Comparison of ENCODE assay signal across 8 cellular contexts in the genomic region with DNA sequence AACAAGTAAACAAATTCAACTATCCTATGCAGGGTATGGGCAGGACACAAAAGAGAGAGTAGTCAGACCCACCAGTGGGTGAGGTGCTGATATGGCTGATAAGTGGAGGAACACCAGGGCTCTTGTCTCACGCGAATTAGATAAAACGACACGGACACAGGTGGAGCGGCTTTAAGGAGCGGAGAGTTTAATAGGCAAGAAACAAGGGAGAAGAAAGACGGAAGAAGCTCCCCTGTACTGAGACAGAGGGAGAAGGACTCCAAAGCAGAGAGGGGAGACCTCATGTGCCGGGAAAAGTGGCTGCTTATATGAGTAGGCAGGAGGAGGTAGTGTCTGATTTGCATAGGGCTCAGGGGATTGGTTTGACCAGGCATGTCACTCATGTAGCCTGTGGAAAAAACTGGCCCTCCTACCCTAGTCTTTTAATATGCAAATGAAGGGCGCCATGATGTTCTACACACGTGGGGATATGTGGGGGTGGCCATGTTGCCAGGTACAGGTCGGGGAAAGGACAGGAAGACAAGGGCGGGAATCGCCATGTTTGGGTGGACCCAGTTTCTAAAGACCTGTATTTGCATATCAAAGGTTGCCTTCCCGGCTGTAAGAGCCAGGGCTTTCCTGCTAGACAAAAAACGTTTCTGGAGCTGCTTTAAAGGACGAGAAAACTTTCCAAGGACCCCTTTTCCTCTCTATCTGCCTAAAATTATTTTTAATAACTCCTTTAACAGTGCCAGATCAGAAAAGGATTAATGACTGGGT. TPM values are rescaled to one million over a fixed set of nuclear protein-coding genes. Genes with fewer than 3 reads are reported as not detected.
DNase-seq lines count a peak whose midpoint lies in the region; ATAC-seq and TF ChIP-seq lines count a peak whose summit lies in the region.

No MANE protein-coding gene starts in this region.

- no peaks in the 10 kb centered on the region for H3K27me3 Mint-ChIP-seq in CD4-positive, alpha-beta T cell
- no peaks in the 10 kb centered on the region for H3K27me3 Mint-ChIP-seq in activated naive CD8-positive, alpha-beta T cell

- ATAC-seq in CD4-positive, alpha-beta T cell (ENCODE audit: poor library complexity), result peak; percentile 91
- ATAC-seq in GM19467 (IDR thresholded peaks at IDR 0.05; ENCODE audit: unreplicated experiment), result peak; percentile 80
- ATAC-seq in Right ventricle myocardium superior (ENCODE audit: poor library complexity), result peak; percentile 89

- TF ChIP-seq CTCF in CD4-positive, alpha-beta T cell (IDR thresholded peaks at IDR 0.05), result no peak
- no peak for TF ChIP-seq CTCF in parathyroid adenoma (IDR thresholded peaks at IDR 0.05)
- no peak for TF ChIP-seq CTCF in transverse colon (IDR thresholded peaks at IDR 0.05)

- peak overlapping the region; percentile 94 for H2AFZ ChIP-seq in parathyroid adenoma

- H3K27ac ChIP-seq in CD4-positive, alpha-beta T cell (ENCODE audit: low read depth, low read length), result peak overlapping the region; percentile 37
- H3K27ac ChIP-seq in parathyroid adenoma (peak overlapping the region; percentile 74), transverse colon (peak overlapping the region; percentile 76 to 82 (median 82))

- peak overlapping the region; percentile 54 for H3K4me3 ChIP-seq in parathyroid adenoma (ENCODE audit: low read depth, low read length)
- H3K4me3 ChIP-seq in transverse colon, result peak overlapping the region in 3 of 4 donors; percentile 27 to 45 (median 34)

- H3K79me2 ChIP-seq in parathyroid adenoma, result no peaks in the 10 kb centered on the region

- no peaks in the 10 kb centered on the region for H3K4me1 ChIP-seq in parathyroid adenoma
- H3K4me1 ChIP-seq in transverse colon, result peaks cover 0 to 17% (median 8%) of the 10 kb centered on the region in 4 donors

- whole genome bisulfite sequencing in transverse colon (ENCODE audit: low coverage in 1 of 2), 2 donors, result 2 to 7% methylated on average over 14 to 16 of the region's 16 CpGs

- TF ChIP-seq EP300 in transverse colon (IDR thresholded peaks at IDR 0.05; ENCODE audit: low read depth), result no peak

- intact Hi-C loops in CD4-positive, alpha-beta T cell (cut with DNase I, micrococcal nuclease), result loop anchor here (2.0 kb wide), 1 partner anchor 40 kb away; a partner anchor contains a TSS
- intact Hi-C loops in Right ventricle myocardium superior (cut with DNase I) (no loop called here), transverse colon (cut with DNase I; ENCODE audit: low total_unique reads) (no loop called here)

- no peaks in the 10 kb centered on the region for H3K27me3 ChIP-seq in CD4-positive, alpha-beta T cell (ENCODE audit: control insufficient read depth, insufficient read depth, low read length)
- no peaks in the 10 kb centered on the region for H3K27me3 ChIP-seq in parathyroid adenoma (ENCODE audit: control insufficient read depth, insufficient read depth, low read length)
- no peaks in the 10 kb centered on the region for H3K27me3 ChIP-seq in transverse colon

- H3K4me3 Mint-ChIP-seq in CD4-positive, alpha-beta T cell, result peak overlapping the region; percentile 66
- H3K4me3 Mint-ChIP-seq in activated naive CD8-positive, alpha-beta T cell, result peak overlapping the region; percentile 89

- H3K9ac ChIP-seq in parathyroid adenoma, result no peak overlapping the region

- peak; percentile 51 to 75 (median 63) for DNase-seq in CD4-positive, alpha-beta T cell
- peak; percentile 81 for DNase-seq in HT-29 (ENCODE audit: low spot score)
- DNase-seq in RPMI7951 (ENCODE audit: low read depth), result peak; percentile 76
- peak; percentile 59 for DNase-seq in Right ventricle myocardium superior
- DNase-seq in transverse colon, result peak; percentile 90

- H3K27ac Mint-ChIP-seq in CD4-positive, alpha-beta T cell, result peak overlapping the region; percentile 52
- peak overlapping the region; percentile 96 for H3K27ac Mint-ChIP-seq in activated naive CD8-positive, alpha-beta T cell

- CTCF ChIA-PET in CD4-positive, alpha-beta T cell (lab: Charles Lee), result interaction anchor here (1.0 kb wide), 1 partner anchor 68 kb away, joined by 3 read pairs; no protein-coding TSS in a partner anchor

- peak; percentile 84 for TF ChIP-seq POLR2A in transverse colon (IDR thresholded peaks at IDR 0.05)

- POLR2A ChIA-PET in CD4-positive, alpha-beta T cell (lab: Charles Lee), result interaction anchor here (0.7 to 1.0 kb wide), 3 partner anchors 40 to 202 kb away, joined by 4 to 5 read pairs (median 4); a partner anchor contains a TSS

- H3K4me1 Mint-ChIP-seq in CD4-positive, alpha-beta T cell (ENCODE audit: low read depth), result peaks cover 24% of the 10 kb centered on the region
- H3K4me1 Mint-ChIP-seq in activated naive CD8-positive, alpha-beta T cell (ENCODE audit: low read depth), result peaks cover 22% of the 10 kb centered on the region

- H3K9me3 Mint-ChIP-seq in CD4-positive, alpha-beta T cell, result no peaks in the 10 kb centered on the region
- H3K9me3 Mint-ChIP-seq in activated naive CD8-positive, alpha-beta T cell (ENCODE audit: low read depth), result no peaks in the 10 kb centered on the region

- H3K9me3 ChIP-seq in CD4-positive, alpha-beta T cell (ENCODE audit: control insufficient read depth, low read length), result no peaks in the 10 kb centered on the region
- H3K9me3 ChIP-seq in parathyroid adenoma (ENCODE audit: control insufficient read depth, low read length) (no peaks in the 10 kb centered on the region), transverse colon (no peaks in the 10 kb centered on the region)

- in situ Hi-C loops in transverse colon (cut with MboI; ENCODE audit: low pct_ligation_motif_present in 1 of 4, low pct_unique_long_range_greater_than_20kb in 1 of 4, low sequenced_read_pairs in 3 of 4), result no loop called here

- no peaks in the 10 kb centered on the region for H3K36me3 Mint-ChIP-seq in CD4-positive, alpha-beta T cell (ENCODE audit: low read depth)
- no peaks in the 10 kb centered on the region for H3K36me3 Mint-ChIP-seq in activated naive CD8-positive, alpha-beta T cell

- peak overlapping the region; percentile 64 for H3K4me2 ChIP-seq in parathyroid adenoma (ENCODE audit: low read length)

- H3K36me3 ChIP-seq in parathyroid adenoma (ENCODE audit: control insufficient read depth, insufficient read depth, low read length) (no peaks in the 10 kb centered on the region), transverse colon (no peaks in the 10 kb centered on the region)

RNA-seq across cellular contexts. Expression of a gene that starts 28.8 kb away (rescaled TPM):
- not detected for total RNA-seq in CD4-positive, alpha-beta T cell
- total RNA-seq in HT-29 (2014; rRNA removed; shearing (Covaris generic)), result 0.05 and 0.33 TPM in 2 replicates
- total RNA-seq in RPMI7951 (2014; rRNA removed; shearing (Covaris generic)), result 0.12 TPM in 1 of 2 replicates, not detected in the other
- 0.27 TPM for total RNA-seq in Right ventricle myocardium superior
- total RNA-seq in transverse colon, result under 1 TPM in 2 of 4 donors, not detected in 2; 0.27 to 0.48 TPM

RNA-seq across cellular contexts. Expression of a gene that starts 39.4 kb away (rescaled TPM):
- total RNA-seq in CD4-positive, alpha-beta T cell, result 100 to 1,000 TPM; 507 to 528 TPM
- 375 and 471 TPM in 2 replicates for total RNA-seq in HT-29 (2014; rRNA removed; shearing (Covaris generic))
- total RNA-seq in RPMI7951 (2014; rRNA removed; shearing (Covaris generic)), result 559 and 723 TPM in 2 replicates
- total RNA-seq in Right ventricle myocardium superior (238 TPM), transverse colon (100 to 1,000 TPM; 192 to 343 (median 212) TPM)

Comparison
In these comparisons a context has a peak if more than half of its experiments do, and no peak if none do; other contexts are left out.
1. Peak in every context shown above with its lines: DNase-seq, ATAC-seq, H3K4me3 ChIP-seq and H3K27ac ChIP-seq.
2. intact Hi-C loops: an anchor here in CD4-positive, alpha-beta T cell (2.0 kb wide); none called in Right ventricle myocardium superior and transverse colon.